ENCODE assay signal across 8 cellular contexts in genomic region chr9:33151007-33151557, GRCh38. TPM values are rescaled to one million over a fixed set of nuclear protein-coding genes. Genes with fewer than 3 reads are reported as not detected.
DNase-seq lines count a peak whose midpoint lies in the region; ATAC-seq, FAIRE-seq and TF ChIP-seq lines count a peak whose summit lies in the region.

No MANE protein-coding gene starts in this region.

- H3K36me3 ChIP-seq in heart right ventricle = peaks cover 0 to 9% (median 0%) of the 10 kb centered on the region in 9 donors
- H3K36me3 ChIP-seq in skeletal muscle tissue (ENCODE audit: control insufficient read depth in 3 of 3, insufficient read depth in 3 of 3, low read length in 3 of 3) = no peaks in the 10 kb centered on the region
- H3K36me3 ChIP-seq in effector memory CD4-positive, alpha-beta T cell (ENCODE audit: control insufficient read depth, insufficient read depth, low read length) = no peaks in the 10 kb centered on the region

- peak overlapping the region; percentile 55 to 66 (median 65) for H3K9ac ChIP-seq in skeletal muscle tissue (ENCODE audit: low read depth in 1 of 3, low read length in 3 of 3)

- POLR2A ChIA-PET in A549 (lab: Yijun Ruan, JAX) = interaction anchor here (1.5 to 3.0 kb wide), 4 partner anchors 11 to 125 kb away, joined by 4 to 28 read pairs (median 6); partner anchors contain the start of genes B4GALT1 and DNAJA1

- ATAC-seq in A549 = peak; percentile 87 to 90
- peak; percentile 39 for ATAC-seq in T-helper 17 cell
- peak; percentile 76 to 86 (median 78) for ATAC-seq in heart right ventricle
- ATAC-seq in HG02884 (IDR thresholded peaks at IDR 0.05; ENCODE audit: unreplicated experiment) = no peak

- H3K4me3 ChIP-seq in A549 (peak overlapping the region; percentile 19; the same call in 2 of the 3 replicates), heart right ventricle (peak overlapping the region in 1 of 10 donors; percentile 12), skeletal muscle tissue (ENCODE audit: low read length in 3 of 3) (peak overlapping the region in 2 of 3 donors; percentile 48 to 50)
- H3K4me3 ChIP-seq in effector memory CD4-positive, alpha-beta T cell (ENCODE audit: insufficient read depth, low read depth, low read length, poor library complexity, severe bottlenecking) = no peak overlapping the region

- H3K9me3 ChIP-seq in A549 (no peaks in the 10 kb centered on the region), T-helper 17 cell (ENCODE audit: control insufficient read depth, low read length, poor library complexity, severe bottlenecking) (no peaks in the 10 kb centered on the region), heart right ventricle (peaks cover 0 to 7% (median 0%) of the 10 kb centered on the region in 11 donors), skeletal muscle tissue (ENCODE audit: control insufficient read depth in 3 of 3, low read length in 3 of 3) (no peaks in the 10 kb centered on the region)
- H3K9me3 ChIP-seq in effector memory CD4-positive, alpha-beta T cell (ENCODE audit: control insufficient read depth, low read length) = no peaks in the 10 kb centered on the region

- DNase-seq in A549 (ENCODE audit: low read depth in 1 of 2, low spot score in 1 of 2) (peak in 1 of 2 experiments; percentile 53), H4 (ENCODE audit: low spot score) (peak; percentile 89), T-helper 17 cell (no peak), heart right ventricle (peak; percentile 61 to 70), cerebellar cortex (ENCODE audit: low spot score) (no peak)
- no peak for DNase-seq in effector memory CD4-positive, alpha-beta T cell

- TF ChIP-seq EP300 in A549 (IDR thresholded peaks at IDR 0.05) = no peak

- TF ChIP-seq POLR2A in A549 (IDR thresholded peaks at IDR 0.05; ENCODE audit: low read length) = no peak

- peak overlapping the region; percentile 86 for H3K4me2 ChIP-seq in A549

- peak overlapping the region; percentile 94 for H3K27ac Mint-ChIP-seq in T-helper 17 cell

- intact Hi-C loops in heart right ventricle (cut with DNase I) = no loop called here

- TF ChIP-seq RAD21 in A549 (conservative IDR thresholded peaks at IDR 0.05 in 1 of 2, IDR thresholded peaks at IDR 0.05 in 1 of 2) = no peak

- CTCF ChIA-PET in A549 (lab: Yijun Ruan, JAX) = interaction anchor here (0.6 to 1.4 kb wide), 10 partner anchors 10 to 70 kb away, joined by 3 to 6 read pairs (median 3); partner anchors contain the start of gene B4GALT1

- peaks cover 98% of the 10 kb centered on the region for H3K4me1 ChIP-seq in A549
- H3K4me1 ChIP-seq in heart right ventricle = peaks cover 35 to 98% (median 87%) of the 10 kb centered on the region in 9 donors
- peaks cover 37 to 45% (median 44%) of the 10 kb centered on the region in 3 donors for H3K4me1 ChIP-seq in skeletal muscle tissue (ENCODE audit: control insufficient read depth in 3 of 3, insufficient read depth in 3 of 3, low read length in 3 of 3)
- peaks cover 27% of the 10 kb centered on the region for H3K4me1 ChIP-seq in effector memory CD4-positive, alpha-beta T cell (ENCODE audit: control insufficient read depth, insufficient read depth, low read length, poor library complexity, severe bottlenecking)

- H3K4me3 Mint-ChIP-seq in T-helper 17 cell = peak overlapping the region; percentile 74

- no peaks in the 10 kb centered on the region for H3K27me3 ChIP-seq in heart right ventricle
- no peaks in the 10 kb centered on the region for H3K27me3 ChIP-seq in skeletal muscle tissue (ENCODE audit: control insufficient read depth in 3 of 3, insufficient read depth in 3 of 3, low read length in 3 of 3)
- no peaks in the 10 kb centered on the region for H3K27me3 ChIP-seq in effector memory CD4-positive, alpha-beta T cell (replicated peaks; ENCODE audit: control insufficient read depth, insufficient read depth, low read length, poor library complexity, severe bottlenecking)

- peaks cover 70% of the 10 kb centered on the region for H3K4me1 Mint-ChIP-seq in T-helper 17 cell

- 14% methylated on average over 5 of the region's 5 CpGs for WGBS in A549 (ENCODE audit: missing lambda C conversion rate)
- WGBS in heart right ventricle, 2 donors = 9 to 11% methylated on average over 5 of the region's 5 CpGs

- no peaks in the 10 kb centered on the region for H3K27me3 Mint-ChIP-seq in T-helper 17 cell

- TF ChIP-seq CTCF in A549 (IDR thresholded peaks at IDR 0.05) (no peak), heart right ventricle (IDR thresholded peaks at IDR 0.05) (no peak)

- H3K27ac ChIP-seq in A549 (peak overlapping the region; percentile 73 to 87), heart right ventricle (peak overlapping the region; percentile 13 to 84 (median 72)), skeletal muscle tissue (ENCODE audit: low read depth, low read length) (peak overlapping the region; percentile 87)
- H3K27ac ChIP-seq in effector memory CD4-positive, alpha-beta T cell (ENCODE audit: insufficient read depth, low read length, poor library complexity, severe bottlenecking) = no peak overlapping the region

- peak; percentile 84 for FAIRE-seq in A549 (lab: Jason Lieb, UNC)

- H3K36me3 Mint-ChIP-seq in T-helper 17 cell (ENCODE audit: low read depth) = peaks cover 3% of the 10 kb centered on the region

TF ChIP-seq in A549, 52 proteins besides CTCF, POLR2A, EP300 and RAD21:
- TF ChIP-seq FOSL2 (IDR thresholded peaks at IDR 0.05) (no peak), FOSL2 (CRISPR knock-in tag; IDR thresholded peaks at IDR 0.05) (peak; percentile 44; the same call in 1 of the 2 replicates), KDM5A (IDR thresholded peaks at IDR 0.05) (no peak), JUN (IDR thresholded peaks at IDR 0.05) (peak in 1 of 2 experiments; percentile 31; a peak in 1 of 5 replicates), MAFK (IDR thresholded peaks at IDR 0.05; ENCODE audit: partially characterized antibody) (peak; percentile 59), SMC3 (IDR thresholded peaks at IDR 0.05) (0 out of 3 replicates have a peak, but pooled peaks have one; percentile 8)

RNA-seq across cellular contexts. Expression of gene B4GALT1, which starts 16.1 kb away (rescaled TPM):
- polyA plus RNA-seq in A549 (2011; rRNA removed) (180 and 191 TPM in 2 replicates), A549 (2017; fragmentation: RNase III; extraction: RNeasy Plus Mini Kit Qiagen cat#74134 plus additional on column Dnase treatment) (140 to 182 TPM (median 167 TPM) in 3 replicates), heart right ventricle (10 to 100 TPM; 14.8 to 29.0 TPM)
- polyA plus RNA-seq in A549 (2012; cell fraction: cytosol; rRNA removed) = 52.5 and 77.2 TPM in 2 replicates
- 58.3 and 75.3 TPM in 2 replicates for polyA plus RNA-seq in A549 (2012; cell fraction: nucleus; rRNA removed)
- polyA minus RNA-seq in A549 (2011; rRNA and poly(A)+ RNA removed) = 251 and 259 TPM in 2 replicates
- total RNA-seq in H4 (2014; rRNA removed; shearing (Covaris generic)) = 33.5 and 34.5 TPM in 2 replicates
- total RNA-seq in T-helper 17 cell (100 to 1,000 TPM; 106 to 126 TPM), heart right ventricle (100 to 1,000 TPM in 1 of 10 donors, 10 to 100 TPM in 9; 30.0 to 117 (median 43.1) TPM), skeletal muscle tissue (14.1 TPM)

Comparison
In these comparisons a context has a peak if more than half of its experiments do, and no peak if none do; other contexts are left out.
1. DNase-seq: peak in H4 (single experiment) and heart right ventricle (2 of 2); none in T-helper 17 cell (0 of 3), effector memory CD4-positive, alpha-beta T cell (0 of 3) and cerebellar cortex (single experiment).